Comparison of ENCODE assay signal across 9 cellular contexts in the genomic region with DNA sequence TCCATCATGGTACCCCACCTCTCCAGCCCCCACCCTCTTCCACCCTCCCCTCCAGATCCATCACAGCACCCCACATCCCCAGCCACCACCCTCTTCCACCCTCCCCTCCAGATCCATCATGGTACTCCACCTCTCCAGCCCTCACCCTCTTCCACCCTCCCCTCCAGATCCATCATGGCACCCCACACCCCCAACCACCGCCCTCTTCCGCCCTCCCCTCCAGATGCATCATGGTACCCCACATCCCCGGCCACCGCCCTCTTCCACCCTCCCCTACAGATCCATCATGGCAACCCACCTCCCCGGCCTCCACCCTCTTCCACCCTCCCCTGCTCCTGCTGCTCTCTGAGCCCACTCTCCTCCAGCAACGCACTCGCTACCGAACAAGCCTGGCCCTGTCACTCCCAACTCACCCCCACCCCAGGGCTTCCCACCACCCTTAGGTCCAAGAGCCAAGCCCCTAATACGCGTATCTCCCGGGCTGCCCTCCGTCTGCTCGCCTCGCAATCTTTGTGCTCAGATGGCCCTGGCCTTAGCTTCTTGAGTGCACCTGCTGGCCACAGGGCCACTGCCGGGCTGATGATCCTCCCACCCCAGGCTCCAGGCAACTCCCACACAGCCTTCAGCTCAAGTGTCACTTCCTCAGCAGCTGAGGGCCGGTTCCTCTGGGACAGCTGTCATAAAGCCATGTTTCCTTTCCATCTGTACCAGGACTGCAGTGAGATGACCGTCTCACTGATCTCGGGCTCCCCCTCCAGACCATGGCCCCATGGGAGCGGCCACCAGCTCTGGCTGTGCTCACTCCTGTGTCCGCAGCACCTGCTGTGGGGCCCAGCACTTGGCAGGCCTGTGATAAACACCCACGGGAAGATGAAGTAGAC. TPM values are rescaled to one million over a fixed set of nuclear protein-coding genes. Genes with fewer than 3 reads are reported as not detected.
DNase-seq lines count a peak whose midpoint lies in the region; ATAC-seq lines count a peak whose summit lies in the region.
"Had no signal": no experiment of that assay in that cellular context is flagged by ENCODE, and none has a peak within 500 bp of the region (broad histone marks: within the 10 kb centered on the region; RNA-seq: fewer than 3 reads in every experiment).

No MANE protein-coding gene starts in this region.

- peaks cover 51% of the 10 kb centered on the region for H3K36me3 Mint-ChIP-seq in dendritic cell treated with granulocyte-macrophage colony-stimulating factor and Interleukin-4, amounts not matched to agents 40 ng/mL and 50 ng/mL, for 4 days (ENCODE audit: low read depth)

- ATAC-seq in sciatic nerve (peak; percentile 48), HG03045 (IDR thresholded peaks at IDR 0.05; ENCODE audit: unreplicated experiment) (no peak)

- H3K27ac Mint-ChIP-seq in dendritic cell treated with granulocyte-macrophage colony-stimulating factor and Interleukin-4, amounts not matched to agents 40 ng/mL and 50 ng/mL, for 4 days, result peak overlapping the region; percentile 78

- no peaks in the 10 kb centered on the region for H3K9me3 Mint-ChIP-seq in dendritic cell treated with granulocyte-macrophage colony-stimulating factor and Interleukin-4, amounts not matched to agents 40 ng/mL and 50 ng/mL, for 4 days

- peak overlapping the region; percentile 27 for H3K4me3 Mint-ChIP-seq in dendritic cell treated with granulocyte-macrophage colony-stimulating factor and Interleukin-4, amounts not matched to agents 40 ng/mL and 50 ng/mL, for 4 days

- intact Hi-C loops in dendritic cell treated with granulocyte-macrophage colony-stimulating factor and Interleukin-4, amounts not matched to agents 40 ng/mL and 50 ng/mL, for 4 days (cut with micrococcal nuclease), result loop anchor here (10.0 kb wide), 1 partner anchor 54 kb away; no protein-coding TSS in a partner anchor
- intact Hi-C loops in sciatic nerve (cut with DNase I), result no loop called here

- peak; percentile 17 for DNase-seq in DMS153 (lab: John Stamatoyannopoulos, UW)
- DNase-seq in DMS153 treated with DMSO at 0.1 percent for 48 hours (lab: John Stamatoyannopoulos, UW; ENCODE audit: unreplicated experiment), result no peak
- DNase-seq in NCI-H524 (lab: John Stamatoyannopoulos, UW), result peak; percentile 56 to 90
- DNase-seq in sciatic nerve (ENCODE audit: low spot score), result no peak
- no peak for DNase-seq in hippocampal formation (lab: John Stamatoyannopoulos, UW)
- DNase-seq in nucleus accumbens (lab: John Stamatoyannopoulos, UW), result no peak
- DNase-seq: 8988T had no signal

- no peaks in the 10 kb centered on the region for H3K27me3 Mint-ChIP-seq in dendritic cell treated with granulocyte-macrophage colony-stimulating factor and Interleukin-4, amounts not matched to agents 40 ng/mL and 50 ng/mL, for 4 days

- peaks cover 47% of the 10 kb centered on the region for H3K4me1 Mint-ChIP-seq in dendritic cell treated with granulocyte-macrophage colony-stimulating factor and Interleukin-4, amounts not matched to agents 40 ng/mL and 50 ng/mL, for 4 days (ENCODE audit: low read depth)

RNA-seq across cellular contexts. Expression of gene KDM8, which starts 25.5 kb away (rescaled TPM):
- total RNA-seq in sciatic nerve, result 8.3 TPM

RNA-seq across cellular contexts. Expression of gene NSMCE1, which starts 39.7 kb away (rescaled TPM):
- total RNA-seq in sciatic nerve, result 39.5 TPM

Comparison
In these comparisons a context has a peak if more than half of its experiments do, and no peak if none do; other contexts are left out.
1. DNase-seq: peak in DMS153 (single experiment) and NCI-H524 (2 of 2); none in DMS153 treated with DMSO at 0.1 percent for 48 hours (single experiment), sciatic nerve (single experiment), hippocampal formation (0 of 2) and nucleus accumbens (0 of 56).